Comparison of ENCODE assay signal across 9 cellular contexts in genomic region chr5:149860801-149861322, GRCh38.
DNase-seq lines count a peak whose midpoint lies in the region; ATAC-seq and TF ChIP-seq lines count a peak whose summit lies in the region.
"Had no signal": no experiment of that assay in that cellular context is flagged by ENCODE, and none has a peak within 500 bp of the region (broad histone marks: within the 10 kb centered on the region; RNA-seq: fewer than 3 reads in every experiment).

No MANE protein-coding gene starts in this region.

- POLR2A ChIA-PET in naive thymus-derived CD4-positive, alpha-beta T cell (lab: Charles Lee) = no interaction called here
- POLR2A ChIA-PET in HEK293T (lab: Yijun Ruan, JAX) = interaction anchor here (0.8 kb wide), 1 partner anchor 99 kb away, joined by 3 read pairs; the partner anchor contains the start of gene SLC26A2

- H3K4me3 ChIP-seq in naive thymus-derived CD4-positive, alpha-beta T cell (ENCODE audit: low read length) = no peak overlapping the region

- no peak overlapping the region for H3K4me3 Mint-ChIP-seq in naive thymus-derived CD4-positive, alpha-beta T cell

- H3K27me3 ChIP-seq in naive thymus-derived CD4-positive, alpha-beta T cell (ENCODE audit: control insufficient read depth in 2 of 2, insufficient read depth in 2 of 2, low read length in 2 of 2) = no peaks in the 10 kb centered on the region

- H3K4me1 ChIP-seq in naive thymus-derived CD4-positive, alpha-beta T cell (ENCODE audit: control insufficient read depth in 2 of 2, insufficient read depth in 2 of 2, low read length in 2 of 2) = peaks cover 0 to 15% of the 10 kb centered on the region in 2 donors

- H3K9me3 ChIP-seq in naive thymus-derived CD4-positive, alpha-beta T cell (ENCODE audit: control insufficient read depth in 2 of 3, low read length in 3 of 3) = no peaks in the 10 kb centered on the region

- ATAC-seq in GM19035 (IDR thresholded peaks at IDR 0.05; ENCODE audit: unreplicated experiment) (peak; percentile 68), HG02678 (IDR thresholded peaks at IDR 0.05; ENCODE audit: unreplicated experiment) (peak; percentile 92)
- peak; percentile 36 for ATAC-seq in naive thymus-derived CD4-positive, alpha-beta T cell

- no peaks in the 10 kb centered on the region for H3K36me3 ChIP-seq in naive thymus-derived CD4-positive, alpha-beta T cell (ENCODE audit: control insufficient read depth in 2 of 3, insufficient read depth in 3 of 3, low read length in 3 of 3)

- no peak overlapping the region for H3K27ac ChIP-seq in naive thymus-derived CD4-positive, alpha-beta T cell (ENCODE audit: low read depth, low read length)

- H3K27me3 Mint-ChIP-seq in naive thymus-derived CD4-positive, alpha-beta T cell = no peaks in the 10 kb centered on the region

- DNase-seq in SW480 (ENCODE audit: low spot score) = peak; percentile 17
- DNase-seq in naive thymus-derived CD4-positive, alpha-beta T cell = no peak
- DNase-seq in hepatic stellate cell (ENCODE audit: low spot score) = no peak
- DNase-seq in cardiac septum (ENCODE audit: low spot score) = no peak
- DNase-seq in HEK293T (ENCODE audit: extremely low spot score) = no peak
- no peak for DNase-seq in C1 segment of cervical spinal cord (lab: John Stamatoyannopoulos, UW)
- DNase-seq: posterior cingulate gyrus had no signal

- H3K4me1 Mint-ChIP-seq in naive thymus-derived CD4-positive, alpha-beta T cell = peaks cover 0 to 10% (median 6%) of the 10 kb centered on the region in 7 donors

- peak overlapping the region in 2 of 9 donors; percentile 26 to 28 for H3K27ac Mint-ChIP-seq in naive thymus-derived CD4-positive, alpha-beta T cell

- intact Hi-C loops in naive thymus-derived CD4-positive, alpha-beta T cell (cut with micrococcal nuclease) = no loop called here
- intact Hi-C loops in cardiac septum (cut with DNase I) = no loop called here

- peaks cover 0 to 13% (median 0%) of the 10 kb centered on the region in 5 donors for H3K36me3 Mint-ChIP-seq in naive thymus-derived CD4-positive, alpha-beta T cell

- H3K9me3 Mint-ChIP-seq in naive thymus-derived CD4-positive, alpha-beta T cell = no peaks in the 10 kb centered on the region

- CTCF ChIA-PET in naive thymus-derived CD4-positive, alpha-beta T cell (lab: Charles Lee) = interaction anchor here (0.6 to 1.3 kb wide), 3 partner anchors 8 to 209 kb away, joined by 3 to 6 read pairs (median 3); no protein-coding TSS in a partner anchor
- CTCF ChIA-PET in HEK293T (lab: Yijun Ruan, JAX) = interaction anchor here (1.4 kb wide), 1 partner anchor 8 kb away, joined by 10 read pairs; no protein-coding TSS in a partner anchor

TF ChIP-seq in HEK293T, 16 proteins besides CTCF, POLR2A, EP300 and RAD21:
- TF ChIP-seq FOXA1 (IDR thresholded peaks at IDR 0.05) (no peak), SUZ12 (IDR thresholded peaks at IDR 0.05) (no peak), HDGF (IDR thresholded peaks at IDR 0.05; ENCODE audit: borderline replicate concordance) (no peak), FOXM1 (IDR thresholded peaks at IDR 0.05; ENCODE audit: borderline replicate concordance) (no peak), BHLHE40 (IDR thresholded peaks at IDR 0.05; ENCODE audit: borderline replicate concordance) (no peak), ARNT (IDR thresholded peaks at IDR 0.05) (no peak), CTBP1 (IDR thresholded peaks at IDR 0.05; ENCODE audit: borderline replicate concordance) (no peak), FOXK2 (IDR thresholded peaks at IDR 0.05) (no peak), PKNOX1 (IDR thresholded peaks at IDR 0.05) (no peak), SP1 (IDR thresholded peaks at IDR 0.05) (no peak)
TF ChIP-seq in HEK293T: peak in this region for 0.

Comparison
In these comparisons a context has a peak if more than half of its experiments do, and no peak if none do; other contexts are left out.
1. ATAC-seq: peak in every context shown above with its lines; median percentile 92 in HG02678; 68 in GM19035; 36 in naive thymus-derived CD4-positive, alpha-beta T cell.